In genomic region chr6:75775219-75775618, GRCh38 we compare ENCODE assay signal across 1 cellular context.
TF ChIP-seq lines count a peak whose summit lies in the region.

No MANE protein-coding gene starts in this region.

TF ChIP-seq in HEK293, 187 proteins besides CTCF, POLR2A, EP300 and RAD21 (continued from another document and continues in another):
- TF ChIP-seq ZBTB11 (tag by site-specific recombination; conservative IDR thresholded peaks at IDR 0.05; ENCODE audit: low read depth) (no peak), FEZF1 (tag by site-specific recombination; IDR thresholded peaks at IDR 0.05) (no peak), ZNF133 (tag by site-specific recombination; IDR thresholded peaks at IDR 0.05) (no peak), GLI2 (tag by site-specific recombination; IDR thresholded peaks at IDR 0.05; ENCODE audit: borderline replicate concordance, low read depth) (no peak), HOXA7 (CRISPR knock-in tag; IDR thresholded peaks at IDR 0.05; ENCODE audit: borderline replicate concordance) (no peak), ZNF16 (tag by site-specific recombination; IDR thresholded peaks at IDR 0.05; ENCODE audit: low read depth) (no peak), ZNF423 (tag by site-specific recombination; IDR thresholded peaks at IDR 0.05) (no peak), ZNF629 (tag by site-specific recombination; IDR thresholded peaks at IDR 0.05) (no peak), ZNF555 (tag by site-specific recombination; conservative IDR thresholded peaks at IDR 0.05) (no peak), REPIN1 (tag by site-specific recombination; IDR thresholded peaks at IDR 0.05; ENCODE audit: low read depth) (no peak), ZSCAN30 (tag by site-specific recombination; IDR thresholded peaks at IDR 0.05) (peak; percentile 88), ATF2 (tag by site-specific recombination; IDR thresholded peaks at IDR 0.05; ENCODE audit: low read depth) (no peak), ZNF280C (tag by site-specific recombination; IDR thresholded peaks at IDR 0.05) (no peak), ZNF48 (tag by site-specific recombination; IDR thresholded peaks at IDR 0.05) (no peak), GLIS2 (tag by site-specific recombination; IDR thresholded peaks at IDR 0.05) (no peak), ZSCAN4 (tag by site-specific recombination; IDR thresholded peaks at IDR 0.05) (no peak), ZNF664 (tag by site-specific recombination; IDR thresholded peaks at IDR 0.05) (no peak), ZNF214 (tag by site-specific recombination; IDR thresholded peaks at IDR 0.05; ENCODE audit: borderline replicate concordance) (no peak), ZNF610 (tag by site-specific recombination; IDR thresholded peaks at IDR 0.05; ENCODE audit: borderline replicate concordance) (no peak), WT1 (tag by site-specific recombination; IDR thresholded peaks at IDR 0.05) (0 out of 2 replicates have a peak, but pooled peaks have one; percentile 40), ZNF2 (tag by site-specific recombination; IDR thresholded peaks at IDR 0.05) (no peak), ZNF132 (tag by site-specific recombination; IDR thresholded peaks at IDR 0.05; ENCODE audit: borderline replicate concordance) (no peak), ZBTB26 (tag by site-specific recombination; optimal IDR thresholded peaks at IDR 0.05) (no peak), KLF9 (tag by site-specific recombination; IDR thresholded peaks at IDR 0.05; ENCODE audit: low read depth) (no peak), PATZ1 (tag by site-specific recombination; IDR thresholded peaks at IDR 0.05) (0 out of 2 replicates have a peak, but pooled peaks have one; percentile 10), ZNF654 (tag by site-specific recombination; IDR thresholded peaks at IDR 0.05; ENCODE audit: low read depth) (peak; percentile 2; the same call in 1 of the 2 replicates)
- TF ChIP-seq, protein P1, sequence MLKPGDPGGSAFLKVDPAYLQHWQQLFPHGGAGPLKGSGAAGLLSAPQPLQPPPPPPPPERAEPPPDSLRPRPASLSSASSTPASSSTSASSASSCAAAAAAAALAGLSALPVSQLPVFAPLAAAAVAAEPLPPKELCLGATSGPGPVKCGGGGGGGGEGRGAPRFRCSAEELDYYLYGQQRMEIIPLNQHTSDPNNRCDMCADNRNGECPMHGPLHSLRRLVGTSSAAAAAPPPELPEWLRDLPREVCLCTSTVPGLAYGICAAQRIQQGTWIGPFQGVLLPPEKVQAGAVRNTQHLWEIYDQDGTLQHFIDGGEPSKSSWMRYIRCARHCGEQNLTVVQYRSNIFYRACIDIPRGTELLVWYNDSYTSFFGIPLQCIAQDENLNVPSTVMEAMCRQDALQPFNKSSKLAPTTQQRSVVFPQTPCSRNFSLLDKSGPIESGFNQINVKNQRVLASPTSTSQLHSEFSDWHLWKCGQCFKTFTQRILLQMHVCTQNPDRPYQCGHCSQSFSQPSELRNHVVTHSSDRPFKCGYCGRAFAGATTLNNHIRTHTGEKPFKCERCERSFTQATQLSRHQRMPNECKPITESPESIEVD (tag by site-specific recombination; IDR thresholded peaks at IDR 0.05), result peak; percentile 45; the same call in 1 of the 2 replicates
- TF ChIP-seq, protein P2, sequence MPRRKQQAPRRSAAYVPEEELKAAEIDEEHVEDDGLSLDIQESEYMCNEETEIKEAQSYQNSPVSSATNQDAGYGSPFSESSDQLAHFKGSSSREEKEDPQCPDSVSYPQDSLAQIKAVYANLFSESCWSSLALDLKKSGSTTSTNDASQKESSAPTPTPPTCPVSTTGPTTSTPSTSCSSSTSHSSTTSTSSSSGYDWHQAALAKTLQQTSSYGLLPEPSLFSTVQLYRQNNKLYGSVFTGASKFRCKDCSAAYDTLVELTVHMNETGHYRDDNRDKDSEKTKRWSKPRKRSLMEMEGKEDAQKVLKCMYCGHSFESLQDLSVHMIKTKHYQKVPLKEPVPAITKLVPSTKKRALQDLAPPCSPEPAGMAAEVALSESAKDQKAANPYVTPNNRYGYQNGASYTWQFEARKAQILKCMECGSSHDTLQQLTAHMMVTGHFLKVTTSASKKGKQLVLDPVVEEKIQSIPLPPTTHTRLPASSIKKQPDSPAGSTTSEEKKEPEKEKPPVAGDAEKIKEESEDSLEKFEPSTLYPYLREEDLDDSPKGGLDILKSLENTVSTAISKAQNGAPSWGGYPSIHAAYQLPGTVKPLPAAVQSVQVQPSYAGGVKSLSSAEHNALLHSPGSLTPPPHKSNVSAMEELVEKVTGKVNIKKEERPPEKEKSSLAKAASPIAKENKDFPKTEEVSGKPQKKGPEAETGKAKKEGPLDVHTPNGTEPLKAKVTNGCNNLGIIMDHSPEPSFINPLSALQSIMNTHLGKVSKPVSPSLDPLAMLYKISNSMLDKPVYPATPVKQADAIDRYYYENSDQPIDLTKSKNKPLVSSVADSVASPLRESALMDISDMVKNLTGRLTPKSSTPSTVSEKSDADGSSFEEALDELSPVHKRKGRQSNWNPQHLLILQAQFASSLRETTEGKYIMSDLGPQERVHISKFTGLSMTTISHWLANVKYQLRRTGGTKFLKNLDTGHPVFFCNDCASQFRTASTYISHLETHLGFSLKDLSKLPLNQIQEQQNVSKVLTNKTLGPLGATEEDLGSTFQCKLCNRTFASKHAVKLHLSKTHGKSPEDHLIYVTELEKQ (tag by site-specific recombination; IDR thresholded peaks at IDR 0.05; ENCODE audit: borderline replicate concordance), result no peak
- TF ChIP-seq, protein P3, sequence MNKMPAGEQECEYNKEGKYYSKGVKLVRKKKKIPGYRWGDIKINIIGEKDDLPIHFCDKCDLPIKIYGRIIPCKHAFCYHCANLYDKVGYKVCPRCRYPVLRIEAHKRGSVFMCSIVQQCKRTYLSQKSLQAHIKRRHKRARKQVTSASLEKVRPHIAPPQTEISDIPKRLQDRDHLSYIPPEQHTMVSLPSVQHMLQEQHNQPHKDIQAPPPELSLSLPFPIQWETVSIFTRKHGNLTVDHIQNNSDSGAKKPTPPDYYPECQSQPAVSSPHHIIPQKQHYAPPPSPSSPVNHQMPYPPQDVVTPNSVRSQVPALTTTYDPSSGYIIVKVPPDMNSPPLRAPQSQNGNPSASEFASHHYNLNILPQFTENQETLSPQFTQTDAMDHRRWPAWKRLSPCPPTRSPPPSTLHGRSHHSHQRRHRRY (tag by site-specific recombination; IDR thresholded peaks at IDR 0.05), result no peak
- TF ChIP-seq, protein P4, sequence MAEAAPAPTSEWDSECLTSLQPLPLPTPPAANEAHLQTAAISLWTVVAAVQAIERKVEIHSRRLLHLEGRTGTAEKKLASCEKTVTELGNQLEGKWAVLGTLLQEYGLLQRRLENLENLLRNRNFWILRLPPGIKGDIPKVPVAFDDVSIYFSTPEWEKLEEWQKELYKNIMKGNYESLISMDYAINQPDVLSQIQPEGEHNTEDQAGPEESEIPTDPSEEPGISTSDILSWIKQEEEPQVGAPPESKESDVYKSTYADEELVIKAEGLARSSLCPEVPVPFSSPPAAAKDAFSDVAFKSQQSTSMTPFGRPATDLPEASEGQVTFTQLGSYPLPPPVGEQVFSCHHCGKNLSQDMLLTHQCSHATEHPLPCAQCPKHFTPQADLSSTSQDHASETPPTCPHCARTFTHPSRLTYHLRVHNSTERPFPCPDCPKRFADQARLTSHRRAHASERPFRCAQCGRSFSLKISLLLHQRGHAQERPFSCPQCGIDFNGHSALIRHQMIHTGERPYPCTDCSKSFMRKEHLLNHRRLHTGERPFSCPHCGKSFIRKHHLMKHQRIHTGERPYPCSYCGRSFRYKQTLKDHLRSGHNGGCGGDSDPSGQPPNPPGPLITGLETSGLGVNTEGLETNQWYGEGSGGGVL (tag by site-specific recombination; IDR thresholded peaks at IDR 0.05), result no peak
- TF ChIP-seq, protein P5, sequence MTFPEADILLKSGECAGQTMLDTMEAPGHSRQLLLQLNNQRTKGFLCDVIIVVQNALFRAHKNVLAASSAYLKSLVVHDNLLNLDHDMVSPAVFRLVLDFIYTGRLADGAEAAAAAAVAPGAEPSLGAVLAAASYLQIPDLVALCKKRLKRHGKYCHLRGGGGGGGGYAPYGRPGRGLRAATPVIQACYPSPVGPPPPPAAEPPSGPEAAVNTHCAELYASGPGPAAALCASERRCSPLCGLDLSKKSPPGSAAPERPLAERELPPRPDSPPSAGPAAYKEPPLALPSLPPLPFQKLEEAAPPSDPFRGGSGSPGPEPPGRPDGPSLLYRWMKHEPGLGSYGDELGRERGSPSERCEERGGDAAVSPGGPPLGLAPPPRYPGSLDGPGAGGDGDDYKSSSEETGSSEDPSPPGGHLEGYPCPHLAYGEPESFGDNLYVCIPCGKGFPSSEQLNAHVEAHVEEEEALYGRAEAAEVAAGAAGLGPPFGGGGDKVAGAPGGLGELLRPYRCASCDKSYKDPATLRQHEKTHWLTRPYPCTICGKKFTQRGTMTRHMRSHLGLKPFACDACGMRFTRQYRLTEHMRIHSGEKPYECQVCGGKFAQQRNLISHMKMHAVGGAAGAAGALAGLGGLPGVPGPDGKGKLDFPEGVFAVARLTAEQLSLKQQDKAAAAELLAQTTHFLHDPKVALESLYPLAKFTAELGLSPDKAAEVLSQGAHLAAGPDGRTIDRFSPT (tag by site-specific recombination; IDR thresholded peaks at IDR 0.05), result no peak
